18 cellular contexts compared by ENCODE assay signal in genomic region chr10:14673189-14673947, GRCh38.
DNase-seq lines count a peak whose midpoint lies in the region; ATAC-seq and TF ChIP-seq lines count a peak whose summit lies in the region.
"Had no signal": no experiment of that assay in that cellular context is flagged by ENCODE, and none has a peak within 500 bp of the region (broad histone marks: within the 10 kb centered on the region; RNA-seq: fewer than 3 reads in every experiment).

No MANE protein-coding gene starts in this region.

- no peaks in the 10 kb centered on the region for H3K9me3 ChIP-seq in mesenchymal stem cell (ENCODE audit: control insufficient read depth, low read length)
- H3K9me3 ChIP-seq: SJCRH30, upper lobe of right lung had no signal

- H3K4ac ChIP-seq in mesenchymal stem cell (ENCODE audit: low read depth in 1 of 2, low read length in 2 of 2) = no peak overlapping the region

- no peaks in the 10 kb centered on the region for H3K36me3 ChIP-seq in mesenchymal stem cell (ENCODE audit: control insufficient read depth in 1 of 2, insufficient read depth in 2 of 2, low read depth in 1 of 2, low read length in 2 of 2)
- H3K36me3 ChIP-seq: SJCRH30, upper lobe of right lung had no signal

- no peak for ATAC-seq in central memory CD8-positive, alpha-beta T cell (replicated peaks; ENCODE audit: extremely low read depth, poor library complexity, severe bottlenecking)
- ATAC-seq: esophagus mucosa; naive thymus-derived CD8-positive, alpha-beta T cell had no signal

- DNase-seq in Calu3 (no peak), MV-4-11 (lab: John Stamatoyannopoulos, UW) (peak; percentile 42), mesenchymal stem cell (peak; percentile 84), NCI-H526 (lab: John Stamatoyannopoulos, UW) (no peak), germinal center (ENCODE audit: low spot score) (no peak), SHP77 treated with DMSO at 0.1 percent for 48 hours (lab: John Stamatoyannopoulos, UW) (no peak)
- no peak for DNase-seq in central memory CD8-positive, alpha-beta T cell (ENCODE audit: low spot score in 2 of 2)
- DNase-seq in activated naive CD4-positive, alpha-beta T cell treated with Interleukin-2 at 50 U/mL for 16 hours = no peak
- DNase-seq: activated CD4-positive, alpha-beta memory T cell treated with anti-CD3 and anti-CD28 coated beads, Interleukin-2, amount 10 ng/mL, durations not matched to agents 7 days and 5 days; amygdala; naive thymus-derived CD8-positive, alpha-beta T cell; NCI-H1105; retina; SJCRH30; stimulated activated CD4-positive, alpha-beta T cell treated with anti-CD3 and anti-CD28 coated beads, Interleukin-1b, Interleukin-23, amount 100 ng/mL, for 48 hours; upper lobe of right lung had no signal

- peak overlapping the region; percentile 23 for H3K9ac ChIP-seq in mesenchymal stem cell (ENCODE audit: low read length)

- H3K4me1 ChIP-seq in mesenchymal stem cell (ENCODE audit: control insufficient read depth, insufficient read depth, low read depth, low read length) = peaks cover 2% of the 10 kb centered on the region

- CTCF ChIA-PET in Calu3 (lab: Charles Lee) = interaction anchor here (1.0 to 1.2 kb wide), 2 partner anchors 15 to 95 kb away, joined by 3 to 4 read pairs; no protein-coding TSS in a partner anchor

- H3K4me1 Mint-ChIP-seq in Calu3 (ENCODE audit: low read depth, unreplicated experiment) = peaks cover 56% of the 10 kb centered on the region
- no peaks in the 10 kb centered on the region for H3K4me1 Mint-ChIP-seq in central memory CD8-positive, alpha-beta T cell

- H3K4me3 ChIP-seq in mesenchymal stem cell (ENCODE audit: insufficient read depth in 1 of 2, low read depth in 1 of 2, low read length in 2 of 2) = peak overlapping the region in 1 of 2 experiments; percentile 60
- H3K4me3 ChIP-seq: coronary artery, SJCRH30, upper lobe of right lung had no signal

- no peaks in the 10 kb centered on the region for H3K9me3 Mint-ChIP-seq in Calu3 (ENCODE audit: low read depth, unreplicated experiment)
- H3K9me3 Mint-ChIP-seq in central memory CD8-positive, alpha-beta T cell = no peaks in the 10 kb centered on the region
- H3K9me3 Mint-ChIP-seq: activated CD4-positive, alpha-beta memory T cell treated with anti-CD3 and anti-CD28 coated beads, Interleukin-2, amount 10 ng/mL, durations not matched to agents 7 days and 5 days; naive thymus-derived CD8-positive, alpha-beta T cell had no signal

- BruUV-seq in Calu3 (replicated peaks; lab: Mats Ljungman, UMichigan) = no TSS peak

- H4K91ac ChIP-seq in mesenchymal stem cell (ENCODE audit: low read length) = no peak overlapping the region

- no peak overlapping the region for H2BK15ac ChIP-seq in mesenchymal stem cell (ENCODE audit: low read depth, poor library complexity, severe bottlenecking)

- no peak for TF ChIP-seq CTCF in Calu3 (IDR thresholded peaks at IDR 0.05; ENCODE audit: unreplicated experiment)

- no peak overlapping the region for H3K18ac ChIP-seq in mesenchymal stem cell (ENCODE audit: low read depth in 1 of 2, low read length in 2 of 2)

- no peaks in the 10 kb centered on the region for H3K36me3 Mint-ChIP-seq in Calu3 (ENCODE audit: insufficient read depth, unreplicated experiment)
- H3K36me3 Mint-ChIP-seq in central memory CD8-positive, alpha-beta T cell (ENCODE audit: insufficient read depth) = no peaks in the 10 kb centered on the region
- H3K36me3 Mint-ChIP-seq: naive thymus-derived CD8-positive, alpha-beta T cell had no signal

- no peak overlapping the region for H3K14ac ChIP-seq in mesenchymal stem cell (ENCODE audit: low read length in 2 of 2)

- no peak overlapping the region for H2AK5ac ChIP-seq in mesenchymal stem cell (ENCODE audit: low read length, severe bottlenecking)

- no peak overlapping the region for H4K8ac ChIP-seq in mesenchymal stem cell (ENCODE audit: low read length)

- H2BK120ac ChIP-seq in mesenchymal stem cell (ENCODE audit: low read depth, low read length) = no peak overlapping the region

- no peak overlapping the region for H2BK5ac ChIP-seq in mesenchymal stem cell (ENCODE audit: low read depth, low read length, poor library complexity, severe bottlenecking)

- H3K4me3 Mint-ChIP-seq in Calu3 (ENCODE audit: low read depth, unreplicated experiment) = peak overlapping the region; percentile 59
- H3K4me3 Mint-ChIP-seq in central memory CD8-positive, alpha-beta T cell = no peak overlapping the region
- H3K4me3 Mint-ChIP-seq: activated CD4-positive, alpha-beta memory T cell treated with anti-CD3 and anti-CD28 coated beads, Interleukin-2, amount 10 ng/mL, durations not matched to agents 7 days and 5 days had no signal

- no peak overlapping the region for H3K23ac ChIP-seq in mesenchymal stem cell (ENCODE audit: low read length in 2 of 2)

- intact Hi-C loops in Calu3 (cut with micrococcal nuclease; ENCODE audit: unreplicated experiment) = loop anchor here (5.0 kb wide), 2 partner anchors 39 to 71 kb away; no protein-coding TSS in a partner anchor

- H3K79me1 ChIP-seq in mesenchymal stem cell (replicated peaks; ENCODE audit: low read length, poor library complexity, severe bottlenecking) = no peaks in the 10 kb centered on the region

- no peak overlapping the region for H3K27ac ChIP-seq in mesenchymal stem cell (ENCODE audit: low read length, poor library complexity, severe bottlenecking)
- H3K27ac ChIP-seq: coronary artery, SJCRH30, upper lobe of right lung had no signal

- H2AFZ ChIP-seq in mesenchymal stem cell (ENCODE audit: low read depth, low read length) = no peak overlapping the region

- peak overlapping the region; percentile 76 for H3K27ac Mint-ChIP-seq in Calu3 (ENCODE audit: unreplicated experiment)
- peak overlapping the region; percentile 11 for H3K27ac Mint-ChIP-seq in central memory CD8-positive, alpha-beta T cell (ENCODE audit: low read depth)
- H3K27ac Mint-ChIP-seq: activated CD4-positive, alpha-beta memory T cell treated with anti-CD3 and anti-CD28 coated beads, Interleukin-2, amount 10 ng/mL, durations not matched to agents 7 days and 5 days had no signal

- no peaks in the 10 kb centered on the region for H3K27me3 Mint-ChIP-seq in Calu3 (ENCODE audit: unreplicated experiment)
- no peaks in the 10 kb centered on the region for H3K27me3 Mint-ChIP-seq in central memory CD8-positive, alpha-beta T cell
- H3K27me3 Mint-ChIP-seq: naive thymus-derived CD8-positive, alpha-beta T cell had no signal

- H3K4me2 ChIP-seq in mesenchymal stem cell (ENCODE audit: low read length, poor library complexity, severe bottlenecking) = no peak overlapping the region

- H3K27me3 ChIP-seq in mesenchymal stem cell (ENCODE audit: control insufficient read depth in 1 of 2, insufficient read depth in 1 of 2, low read length in 2 of 2) = no peaks in the 10 kb centered on the region
- H3K27me3 ChIP-seq: SJCRH30, upper lobe of right lung had no signal

- 67% methylated on average over 8 of the region's 9 CpGs for WGBS in mesenchymal stem cell

- H2BK12ac ChIP-seq in mesenchymal stem cell (ENCODE audit: low read length in 2 of 2) = no peak overlapping the region

Comparison
In these comparisons a context has a peak if more than half of its experiments do, and no peak if none do; other contexts are left out.
1. DNase-seq: peak in MV-4-11 (single experiment) and mesenchymal stem cell (single experiment); none in Calu3 (single experiment), central memory CD8-positive, alpha-beta T cell (0 of 2), NCI-H526 (0 of 2), activated naive CD4-positive, alpha-beta T cell treated with Interleukin-2 at 50 U/mL for 16 hours (single experiment), germinal center (single experiment) and SHP77 treated with DMSO at 0.1 percent for 48 hours (single experiment).